ENCODE assay signal across 30 cellular contexts in the genomic region with DNA sequence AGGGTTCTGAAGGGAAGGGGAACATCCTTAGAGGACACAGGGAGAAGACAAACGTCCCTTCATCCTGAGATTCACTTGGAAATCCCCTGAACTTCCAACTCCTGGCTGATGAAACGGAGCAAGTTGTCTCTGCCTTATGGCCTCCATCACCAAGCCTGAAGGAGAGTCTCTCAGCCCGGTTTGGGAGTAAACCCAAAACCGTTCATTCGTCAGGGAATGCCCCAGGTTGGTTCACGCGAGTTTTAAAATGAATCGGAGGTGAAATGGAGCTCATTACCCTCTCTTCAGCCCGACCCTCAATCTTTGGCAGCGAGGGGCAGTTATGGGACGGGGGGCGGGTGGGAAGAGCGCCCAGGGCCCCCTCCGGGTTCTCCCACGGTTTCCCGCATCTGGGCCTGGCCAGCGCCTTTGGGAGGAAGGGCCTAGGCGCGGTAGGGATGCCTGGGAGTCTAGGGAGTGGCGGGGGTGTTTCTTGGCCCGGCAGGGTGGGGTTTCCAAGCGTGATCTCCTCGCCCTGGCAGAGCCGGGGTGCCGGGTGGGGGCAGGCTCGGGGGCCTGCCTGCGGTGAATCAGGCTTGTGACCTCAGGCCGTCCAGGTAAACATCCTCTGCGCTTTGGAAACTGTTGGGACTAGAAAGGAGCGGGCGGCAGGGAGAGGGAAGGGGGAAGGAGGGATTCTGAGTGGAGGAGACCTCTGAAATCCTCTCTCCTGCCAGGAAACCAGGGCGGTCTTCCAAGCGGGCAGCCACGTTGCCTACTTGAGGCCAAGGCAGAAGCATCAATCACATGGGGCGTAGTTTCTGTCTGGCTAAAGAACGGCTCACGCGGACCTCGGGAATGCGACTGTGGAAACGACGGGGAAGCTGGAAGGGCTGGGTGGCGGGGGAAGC. TPM values are rescaled to one million over a fixed set of nuclear protein-coding genes. Genes with fewer than 3 reads are reported as not detected.
DNase-seq lines count a peak whose midpoint lies in the region; ATAC-seq and TF ChIP-seq lines count a peak whose summit lies in the region.
"Had no signal": no experiment of that assay in that cellular context is flagged by ENCODE, and none has a peak within 500 bp of the region (broad histone marks: within the 10 kb centered on the region; RNA-seq: fewer than 3 reads in every experiment).

No MANE protein-coding gene starts in this region.

- TF ChIP-seq CTCF in mesothelial cell of epicardium (IDR thresholded peaks at IDR 0.05; ENCODE audit: unreplicated experiment) (no peak), vagina (IDR thresholded peaks at IDR 0.05) (no peak)

- no peaks in the 10 kb centered on the region for H3K36me3 ChIP-seq in vagina
- H3K36me3 ChIP-seq: brain microvascular endothelial cell, thyroid gland had no signal

- peaks cover 38% of the 10 kb centered on the region for H3K4me1 ChIP-seq in vagina
- H3K4me1 ChIP-seq: thyroid gland had no signal

- H3K27me3 ChIP-seq in vagina, result peaks cover 18% of the 10 kb centered on the region

- H3K9me3 ChIP-seq in vagina, result no peaks in the 10 kb centered on the region
- H3K9me3 ChIP-seq: A549, thyroid gland had no signal

- intact Hi-C loops in vagina (cut with DNase I), result no loop called here

- H3K9me3 Mint-ChIP-seq in activated naive CD8-positive, alpha-beta T cell (ENCODE audit: low read depth), result no peaks in the 10 kb centered on the region
- H3K9me3 Mint-ChIP-seq in activated naive CD8-positive, alpha-beta T cell treated with anti-CD3 and anti-CD28 coated beads, Interleukin-2, amount 50 U/mL, for 24 hours, result no peaks in the 10 kb centered on the region
- H3K9me3 Mint-ChIP-seq in mesothelial cell of epicardium, result no peaks in the 10 kb centered on the region
- H3K9me3 Mint-ChIP-seq: activated T-cell treated with anti-CD3 and anti-CD28 coated beads, Interleukin-2, amount 50 U/mL, for 4 hours; stimulated activated naive CD8-positive, alpha-beta T cell treated with anti-CD3 and anti-CD28 coated beads, Interleukin-15, amount 100 ng/mL, for 72 hours had no signal

- no peak overlapping the region for H3K4me3 ChIP-seq in vagina
- H3K4me3 ChIP-seq: A549, lung, PC-9, thyroid gland had no signal

- H3K4me3 Mint-ChIP-seq in activated naive CD8-positive, alpha-beta T cell, result no peak overlapping the region
- H3K4me3 Mint-ChIP-seq in activated naive CD8-positive, alpha-beta T cell treated with anti-CD3 and anti-CD28 coated beads, Interleukin-2, amount 50 U/mL, for 24 hours, result no peak overlapping the region
- H3K4me3 Mint-ChIP-seq in mesothelial cell of epicardium, result peak overlapping the region; percentile 55
- H3K4me3 Mint-ChIP-seq: activated T-cell treated with anti-CD3 and anti-CD28 coated beads, Interleukin-2, amount 50 U/mL, for 4 hours; stimulated activated naive CD8-positive, alpha-beta T cell treated with anti-CD3 and anti-CD28 coated beads, Interleukin-15, amount 100 ng/mL, for 72 hours had no signal

- H3K4me1 Mint-ChIP-seq in activated naive CD8-positive, alpha-beta T cell (ENCODE audit: low read depth), result peaks cover 23% of the 10 kb centered on the region
- H3K4me1 Mint-ChIP-seq in activated naive CD8-positive, alpha-beta T cell treated with anti-CD3 and anti-CD28 coated beads, Interleukin-2, amount 50 U/mL, for 24 hours, result peaks cover 6% of the 10 kb centered on the region
- H3K4me1 Mint-ChIP-seq in mesothelial cell of epicardium, result peaks cover 44% of the 10 kb centered on the region

- peak overlapping the region; percentile 31 for H3K27ac ChIP-seq in vagina
- H3K27ac ChIP-seq: brain microvascular endothelial cell, PC-9, thyroid gland had no signal

- TF ChIP-seq POLR2A in vagina (IDR thresholded peaks at IDR 0.05), result no peak

- peaks cover 59% of the 10 kb centered on the region for H3K27me3 Mint-ChIP-seq in activated naive CD8-positive, alpha-beta T cell
- H3K27me3 Mint-ChIP-seq in activated naive CD8-positive, alpha-beta T cell treated with anti-CD3 and anti-CD28 coated beads, Interleukin-2, amount 50 U/mL, for 24 hours, result peaks cover 82% of the 10 kb centered on the region
- H3K27me3 Mint-ChIP-seq in mesothelial cell of epicardium (ENCODE audit: low read depth), result peaks cover 95% of the 10 kb centered on the region

- DNase-seq in activated naive CD8-positive, alpha-beta T cell treated with anti-CD3 and anti-CD28 coated beads, Interleukin-2, amount 50 U/mL, for 24 hours, result no peak
- DNase-seq in cerebellar cortex (ENCODE audit: low spot score) (peak; percentile 32), mesothelial cell of epicardium (ENCODE audit: low spot score in 2 of 2, unreplicated experiment in 2 of 2) (no peak), vagina (ENCODE audit: extremely low spot score in 2 of 2) (no peak), SHP77 (lab: John Stamatoyannopoulos, UW) (no peak), CD1c-positive myeloid dendritic cell (ENCODE audit: extremely low spot score) (no peak)
- DNase-seq: activated CD4-positive, alpha-beta T cell treated with anti-CD3 and anti-CD28 coated beads for 48 hours; activated naive CD4-positive, alpha-beta T cell; activated T-cell treated with anti-CD3 and anti-CD28 coated beads, Interleukin-2, amount 50 U/mL, for 4 hours; amniotic stem cell; brain microvascular endothelial cell; CD8-positive, alpha-beta memory T cell; DMS153; kidney glomerular epithelial cell; NCI-H1092 treated with DMSO at 0.1 percent for 48 hours; NCI-H187; NCI-H2171 treated with DMSO at 0.1 percent for 48 hours; NCI-H524; NK-92 treated with Interleukin-12 subunit alpha and Interleukin-12 subunit beta, amount 100 ng/mL, for 24 hours; PC-9; stimulated activated naive CD8-positive, alpha-beta T cell treated with anti-CD3 and anti-CD28 coated beads, Interleukin-15, amount 100 ng/mL, for 72 hours; thyroid gland had no signal

- H3K27ac Mint-ChIP-seq in activated naive CD8-positive, alpha-beta T cell, result peak overlapping the region; percentile 59
- H3K27ac Mint-ChIP-seq in activated naive CD8-positive, alpha-beta T cell treated with anti-CD3 and anti-CD28 coated beads, Interleukin-2, amount 50 U/mL, for 24 hours, result no peak overlapping the region
- peak overlapping the region; percentile 97 for H3K27ac Mint-ChIP-seq in mesothelial cell of epicardium
- H3K27ac Mint-ChIP-seq: stimulated activated naive CD8-positive, alpha-beta T cell treated with anti-CD3 and anti-CD28 coated beads, Interleukin-15, amount 100 ng/mL, for 72 hours had no signal

- ATAC-seq in activated naive CD8-positive, alpha-beta T cell treated with anti-CD3 and anti-CD28 coated beads, Interleukin-2, amount 50 U/mL, for 24 hours, result no peak
- ATAC-seq in HG03097 (IDR thresholded peaks at IDR 0.05; ENCODE audit: low FRiP score, unreplicated experiment), result no peak
- ATAC-seq: activated T-cell treated with anti-CD3 and anti-CD28 coated beads, Interleukin-2, amount 50 U/mL, for 4 hours; Right ventricle myocardium inferior; stimulated activated naive CD8-positive, alpha-beta T cell treated with anti-CD3 and anti-CD28 coated beads, Interleukin-15, amount 100 ng/mL, for 72 hours had no signal

- H3K36me3 Mint-ChIP-seq in activated naive CD8-positive, alpha-beta T cell, result no peaks in the 10 kb centered on the region
- H3K36me3 Mint-ChIP-seq in activated naive CD8-positive, alpha-beta T cell treated with anti-CD3 and anti-CD28 coated beads, Interleukin-2, amount 50 U/mL, for 24 hours (ENCODE audit: low read depth), result no peaks in the 10 kb centered on the region
- H3K36me3 Mint-ChIP-seq in mesothelial cell of epicardium, result no peaks in the 10 kb centered on the region
- H3K36me3 Mint-ChIP-seq: CD8-positive, alpha-beta memory T cell had no signal

RNA-seq across cellular contexts. Expression of gene HOXB13, which starts 24.1 kb away (rescaled TPM):
- 26.4 to 26.9 TPM (median 26.8 TPM) in 3 replicates for total RNA-seq in mesothelial cell of epicardium
- 5.4 TPM for total RNA-seq in vagina
- total RNA-seq: CD8-positive, alpha-beta memory T cell; lung; PC-9; pulmonary artery endothelial cell; Right ventricle myocardium inferior; T-helper 2 cell treated with Interferon-gamma antibody and Interleukin-4, amounts not matched to agents 100 ng/mL and 5 ng/mL, for 36 hours had no signal

RNA-seq across cellular contexts. Expression of gene PRAC2, which starts 29.7 kb away (rescaled TPM):
- total RNA-seq in mesothelial cell of epicardium, result 7.3 to 8.5 TPM (median 7.9 TPM) in 3 replicates
- not detected for total RNA-seq in vagina
- total RNA-seq: activated T-cell treated with anti-CD3 and anti-CD28 coated beads, Interleukin-2, amount 50 U/mL, for 4 hours; CD8-positive, alpha-beta memory T cell; fibroblast of villous mesenchyme; lung; PC-9; pulmonary artery endothelial cell; Right ventricle myocardium inferior; T-helper 2 cell treated with Interferon-gamma antibody and Interleukin-4, amounts not matched to agents 100 ng/mL and 5 ng/mL, for 36 hours; thyroid gland had no signal

RNA-seq across cellular contexts. Expression of gene PRAC1, which starts 30.3 kb away (rescaled TPM):
- total RNA-seq in mesothelial cell of epicardium (14.0 to 16.8 TPM (median 15.2 TPM) in 3 replicates), vagina (9.6 TPM)
- total RNA-seq: activated T-cell treated with anti-CD3 and anti-CD28 coated beads, Interleukin-2, amount 50 U/mL, for 4 hours; CD8-positive, alpha-beta memory T cell; fibroblast of villous mesenchyme; lung; PC-9; pulmonary artery endothelial cell; Right ventricle myocardium inferior; T-helper 2 cell treated with Interferon-gamma antibody and Interleukin-4, amounts not matched to agents 100 ng/mL and 5 ng/mL, for 36 hours; thyroid gland had no signal
